ENCODE assay signal across 21 cellular contexts in the genomic region with DNA sequence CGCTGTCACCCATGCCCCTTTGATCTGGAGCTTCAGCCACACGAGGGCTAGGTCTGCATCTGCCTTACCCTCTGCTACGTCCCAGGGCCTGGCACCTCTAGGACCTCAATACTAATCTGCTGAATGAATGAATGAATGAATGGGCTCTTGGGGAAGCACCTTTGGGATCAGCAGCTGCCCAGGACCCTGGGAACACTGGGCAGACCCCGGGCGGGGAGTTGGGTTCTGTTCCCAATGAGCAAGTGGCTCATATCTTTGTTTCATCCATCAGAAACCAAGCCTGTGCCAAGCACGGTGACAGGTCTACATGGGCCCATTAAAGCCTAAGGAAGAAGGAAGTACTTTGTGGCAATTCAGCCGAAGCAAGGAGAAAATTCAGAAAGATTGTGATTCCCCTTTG. TPM values are rescaled to one million over a fixed set of nuclear protein-coding genes. Genes with fewer than 3 reads are reported as not detected.
"Had no signal": no experiment of that assay in that cellular context is flagged by ENCODE, and none has a peak within 500 bp of the region (broad histone marks: within the 10 kb centered on the region; RNA-seq: fewer than 3 reads in every experiment).

No MANE protein-coding gene starts in this region.

- H3K4me1 ChIP-seq: adrenal gland, pancreas had no signal

- ATAC-seq: activated CD8-positive, alpha-beta memory T cell treated with anti-CD3 and anti-CD28 coated beads, Interleukin-2, amount 10 ng/mL, durations not matched to agents 7 days and 5 days; activated naive CD4-positive, alpha-beta T cell treated with anti-CD3 and anti-CD28 coated beads, Interleukin-2, amount 50 U/mL, for 72 hours; left lobe of liver; pancreas; stimulated activated naive CD8-positive, alpha-beta T cell treated with anti-CD3 and anti-CD28 coated beads, Interleukin-15, Interleukin-2, amounts not matched to agents 100 U/mL and 50 U/mL, for 24 hours; WTC11 had no signal

- H3K9me3 Mint-ChIP-seq: activated CD4-positive, alpha-beta memory T cell treated with anti-CD3 and anti-CD28 coated beads, Interleukin-2, amount 10 ng/mL, durations not matched to agents 7 days and 5 days; activated naive CD4-positive, alpha-beta T cell treated with anti-CD3 and anti-CD28 coated beads, Interleukin-2, amount 50 U/mL, for 72 hours; WTC11 had no signal

- H3K36me3 Mint-ChIP-seq: activated CD8-positive, alpha-beta memory T cell treated with anti-CD3 and anti-CD28 coated beads, Interleukin-2, amount 10 ng/mL, durations not matched to agents 7 days and 5 days; activated naive CD4-positive, alpha-beta T cell treated with anti-CD3 and anti-CD28 coated beads, Interleukin-2, amount 50 U/mL, for 72 hours; WTC11 had no signal

- DNase-seq: activated CD4-positive, alpha-beta memory T cell treated with anti-CD3 and anti-CD28 coated beads, Interleukin-2, amount 10 ng/mL, durations not matched to agents 7 days and 5 days; activated CD4-positive, alpha-beta T cell treated with anti-CD3 and anti-CD28 coated beads for 48 hours; activated CD8-positive, alpha-beta memory T cell treated with anti-CD3 and anti-CD28 coated beads, Interleukin-2, amount 10 ng/mL, durations not matched to agents 7 days and 5 days; activated T-cell treated with anti-CD3 and anti-CD28 coated beads, Interleukin-2, amount 50 U/mL, for 1 hour; foreskin fibroblast; hypothalamus; islet precursor cell; mammary epithelial cell; stimulated activated CD4-positive, alpha-beta T cell treated with anti-CD3 and anti-CD28 coated beads, Interleukin-12 subunit alpha, Interleukin-12 subunit beta, amount 100 ng/mL, for 4 hours; stimulated activated CD4-positive, alpha-beta T cell treated with anti-CD3 and anti-CD28 coated beads, Interleukin-1b, Interleukin-23, amount 100 ng/mL, for 48 hours; stimulated activated naive CD8-positive, alpha-beta T cell treated with anti-CD3 and anti-CD28 coated beads, Interleukin-15, Interleukin-2, amounts not matched to agents 100 U/mL and 50 U/mL, for 24 hours; substantia nigra; SW 1271 had no signal

- H3K27me3 ChIP-seq: adrenal gland had no signal

- H3K4me3 ChIP-seq: adrenal gland, pancreas, tibial nerve had no signal

- H3K36me3 ChIP-seq: adrenal gland, pancreas, tibial nerve had no signal

- H3K27ac ChIP-seq: adrenal gland, epithelial cell of prostate, pancreas, tibial nerve had no signal

- H3K4me3 Mint-ChIP-seq: activated CD4-positive, alpha-beta memory T cell treated with anti-CD3 and anti-CD28 coated beads, Interleukin-2, amount 10 ng/mL, durations not matched to agents 7 days and 5 days; activated CD8-positive, alpha-beta memory T cell treated with anti-CD3 and anti-CD28 coated beads, Interleukin-2, amount 10 ng/mL, durations not matched to agents 7 days and 5 days; WTC11 had no signal

- H3K9me3 ChIP-seq: adrenal gland, pancreas, tibial nerve had no signal

- H3K27ac Mint-ChIP-seq: activated CD4-positive, alpha-beta memory T cell treated with anti-CD3 and anti-CD28 coated beads, Interleukin-2, amount 10 ng/mL, durations not matched to agents 7 days and 5 days; activated CD8-positive, alpha-beta memory T cell treated with anti-CD3 and anti-CD28 coated beads, Interleukin-2, amount 10 ng/mL, durations not matched to agents 7 days and 5 days; activated naive CD4-positive, alpha-beta T cell treated with anti-CD3 and anti-CD28 coated beads, Interleukin-2, amount 50 U/mL, for 72 hours; WTC11 had no signal

RNA-seq across cellular contexts. Expression of gene SHISAL1, which starts 41.5 kb away (rescaled TPM):
- total RNA-seq: activated CD4-positive, alpha-beta memory T cell treated with anti-CD3 and anti-CD28 coated beads, Interleukin-2, amount 10 ng/mL, durations not matched to agents 7 days and 5 days; activated CD8-positive, alpha-beta memory T cell treated with anti-CD3 and anti-CD28 coated beads, Interleukin-2, amount 10 ng/mL, durations not matched to agents 7 days and 5 days; activated naive CD4-positive, alpha-beta T cell treated with anti-CD3 and anti-CD28 coated beads, Interleukin-2, amount 50 U/mL, for 72 hours; T-helper 2 cell treated with Interferon-gamma antibody and Interleukin-4, amounts not matched to agents 100 ng/mL and 5 ng/mL, for 36 hours had no signal
